1 cellular context compared by ENCODE assay signal in genomic region chr1:109595540-109595939, GRCh38.
A peak's percentile ranks its signal among the peaks of the same experiment; 100 is the strongest.
TF ChIP-seq lines count a peak whose summit lies in the region.

No MANE protein-coding gene starts in this region.

TF ChIP-seq in IMR-90, 13 proteins besides CTCF, POLR2A, EP300 and RAD21:
- peak; percentile 80 for TF ChIP-seq CEBPB (IDR thresholded peaks at IDR 0.05; ENCODE audit: low read depth, low read length)
- no peak for TF ChIP-seq NFE2L2 (IDR thresholded peaks at IDR 0.05; ENCODE audit: low read depth, low read length)
- no peak for TF ChIP-seq MXI1 (IDR thresholded peaks at IDR 0.05; ENCODE audit: borderline replicate concordance, low read depth, low read length)
- no peak for TF ChIP-seq USF2 (IDR thresholded peaks at IDR 0.05; ENCODE audit: low read depth, low read length)
TF ChIP-seq in IMR-90: peak in this region for 1.
